8 cellular contexts compared by ENCODE assay signal in genomic region chr2:101341901-101342624, GRCh38. TPM values are rescaled to one million over a fixed set of nuclear protein-coding genes. Genes with fewer than 3 reads are reported as not detected.
DNase-seq lines count a peak whose midpoint lies in the region; ATAC-seq and TF ChIP-seq lines count a peak whose summit lies in the region.

No MANE protein-coding gene starts in this region.

- H3K4me1 ChIP-seq in PC-9 (replicated peaks; ENCODE audit: insufficient read depth) (peaks cover 39% of the 10 kb centered on the region), fibroblast of lung (ENCODE audit: control insufficient read depth, extremely low read depth, insufficient read depth, low read length) (peaks cover 11% of the 10 kb centered on the region)

- no peaks in the 10 kb centered on the region for H3K36me3 Mint-ChIP-seq in activated T-cell treated with anti-CD3 and anti-CD28 coated beads, Interleukin-2, amount 50 U/mL, for 4 hours (ENCODE audit: insufficient read depth)
- no peaks in the 10 kb centered on the region for H3K36me3 Mint-ChIP-seq in nephron (ENCODE audit: low read depth)

- H4K20me1 ChIP-seq in PC-9 (ENCODE audit: insufficient read depth) = no peaks in the 10 kb centered on the region
- H4K20me1 ChIP-seq in fibroblast of lung (ENCODE audit: control insufficient read depth, extremely low read depth, insufficient read depth, low read length) = no peaks in the 10 kb centered on the region

- TF ChIP-seq CTCF in PC-9 (conservative IDR thresholded peaks at IDR 0.05) (peak; percentile 94), fibroblast of lung (conservative IDR thresholded peaks at IDR 0.05 in 1 of 2, IDR thresholded peaks at IDR 0.05 in 1 of 2; ENCODE audit: low read depth in 1 of 2, low read length in 2 of 2) (peak; percentile 64 to 85), nephron (IDR thresholded peaks at IDR 0.05; ENCODE audit: unreplicated experiment in 3 of 3) (peak; percentile 63 to 77 (median 72))

- POLR2A ChIA-PET in PC-9 (lab: Charles Lee; ENCODE audit: unreplicated experiment) = interaction anchor here (0.6 to 1.1 kb wide), 4 partner anchors 45 to 578 kb away, joined by 3 to 6 read pairs (median 4); partner anchors contain the start of gene CREG2

- H3K27ac Mint-ChIP-seq in nephron = no peak overlapping the region
- H3K27ac Mint-ChIP-seq in stimulated activated naive CD8-positive, alpha-beta T cell treated with anti-CD3 and anti-CD28 coated beads, Interleukin-15, amount 100 ng/mL, for 72 hours = no peak overlapping the region

- BruUV-seq in PC-9 (replicated peaks; lab: Mats Ljungman, UMichigan) = no TSS peak

- H3K4me3 Mint-ChIP-seq in activated T-cell treated with anti-CD3 and anti-CD28 coated beads, Interleukin-2, amount 50 U/mL, for 4 hours = no peak overlapping the region
- H3K4me3 Mint-ChIP-seq in nephron = peak overlapping the region in 1 of 3 experiments; percentile 43
- peak overlapping the region in 1 of 2 donors; percentile 30 for H3K4me3 Mint-ChIP-seq in stimulated activated naive CD8-positive, alpha-beta T cell treated with anti-CD3 and anti-CD28 coated beads, Interleukin-15, amount 100 ng/mL, for 72 hours

- no peaks in the 10 kb centered on the region for H3K9me3 Mint-ChIP-seq in activated T-cell treated with anti-CD3 and anti-CD28 coated beads, Interleukin-2, amount 50 U/mL, for 4 hours
- no peaks in the 10 kb centered on the region for H3K9me3 Mint-ChIP-seq in nephron
- no peaks in the 10 kb centered on the region for H3K9me3 Mint-ChIP-seq in stimulated activated naive CD8-positive, alpha-beta T cell treated with anti-CD3 and anti-CD28 coated beads, Interleukin-15, amount 100 ng/mL, for 72 hours

- H3K9me3 ChIP-seq in PC-9 (ENCODE audit: insufficient read depth, low read depth) = no peaks in the 10 kb centered on the region
- H3K9me3 ChIP-seq in fibroblast of lung (ENCODE audit: control insufficient read depth, insufficient read depth, low read depth, low read length) = no peaks in the 10 kb centered on the region

- intact Hi-C loops in PC-9 (cut with micrococcal nuclease; ENCODE audit: unreplicated experiment) = loop anchor here (1.0 to 5.0 kb wide), 4 partner anchors 45 to 745 kb away; partner anchors contain the start of gene CREG2

- H3F3A ChIP-seq in PC-9 (ENCODE audit: insufficient read depth, low read depth) = peaks cover 28% of the 10 kb centered on the region

- H3K36me3 ChIP-seq in PC-9 (ENCODE audit: low read depth) = no peaks in the 10 kb centered on the region
- H3K36me3 ChIP-seq in fibroblast of lung (ENCODE audit: control insufficient read depth, insufficient read depth, low read length) = no peaks in the 10 kb centered on the region

- H2AFZ ChIP-seq in PC-9 (no peak overlapping the region), fibroblast of lung (ENCODE audit: low read length) (no peak overlapping the region)

- H3K27ac ChIP-seq in PC-9 = no peak overlapping the region
- no peak overlapping the region for H3K27ac ChIP-seq in fibroblast of lung (ENCODE audit: insufficient read depth, low read length)

- CTCF ChIA-PET in PC-9 (lab: Charles Lee) = interaction anchor here (0.6 to 1.6 kb wide), 9 partner anchors 12 to 520 kb away, joined by 3 to 13 read pairs (median 3); partner anchors contain the start of gene CREG2

- no peaks in the 10 kb centered on the region for H3K9me2 ChIP-seq in PC-9 (ENCODE audit: insufficient read depth)

- H3K27me3 Mint-ChIP-seq in activated T-cell treated with anti-CD3 and anti-CD28 coated beads, Interleukin-2, amount 50 U/mL, for 4 hours (ENCODE audit: low read depth) = no peaks in the 10 kb centered on the region
- peaks cover 12% of the 10 kb centered on the region for H3K27me3 Mint-ChIP-seq in nephron (ENCODE audit: low read depth)
- H3K27me3 Mint-ChIP-seq in stimulated activated naive CD8-positive, alpha-beta T cell treated with anti-CD3 and anti-CD28 coated beads, Interleukin-15, amount 100 ng/mL, for 72 hours = no peaks in the 10 kb centered on the region

- H3K4me1 Mint-ChIP-seq in activated T-cell treated with anti-CD3 and anti-CD28 coated beads, Interleukin-2, amount 50 U/mL, for 4 hours (ENCODE audit: low read depth) = peaks cover 26% of the 10 kb centered on the region
- H3K4me1 Mint-ChIP-seq in nephron = no peaks in the 10 kb centered on the region
- peaks cover 24% of the 10 kb centered on the region for H3K4me1 Mint-ChIP-seq in stimulated activated naive CD8-positive, alpha-beta T cell treated with anti-CD3 and anti-CD28 coated beads, Interleukin-15, amount 100 ng/mL, for 72 hours

- H3K27me3 ChIP-seq in PC-9 (ENCODE audit: insufficient read depth, low read depth) (no peaks in the 10 kb centered on the region), fibroblast of lung (ENCODE audit: control insufficient read depth, insufficient read depth, low read length) (no peaks in the 10 kb centered on the region)

- no peak overlapping the region for H3K4me2 ChIP-seq in PC-9
- no peak overlapping the region for H3K4me2 ChIP-seq in fibroblast of lung (ENCODE audit: extremely low read depth, insufficient read depth, low read length)

- peak; percentile 73 to 74 for ATAC-seq in activated T-cell treated with anti-CD3 and anti-CD28 coated beads, Interleukin-2, amount 50 U/mL, for 4 hours
- ATAC-seq in stimulated activated naive CD8-positive, alpha-beta T cell treated with anti-CD3 and anti-CD28 coated beads, Interleukin-15, amount 100 ng/mL, for 72 hours = peak; percentile 55
- ATAC-seq in HG03095 (IDR thresholded peaks at IDR 0.05; ENCODE audit: unreplicated experiment) = no peak

- H3K9ac ChIP-seq in fibroblast of lung (ENCODE audit: insufficient read depth, low read length) = no peak overlapping the region

- H3K79me2 ChIP-seq in PC-9 (ENCODE audit: low read depth) = no peaks in the 10 kb centered on the region
- no peaks in the 10 kb centered on the region for H3K79me2 ChIP-seq in fibroblast of lung (ENCODE audit: control insufficient read depth, insufficient read depth, low read length)

- peak; percentile 80 for DNase-seq in COLO668 (lab: John Stamatoyannopoulos, UW; ENCODE audit: unreplicated experiment)
- DNase-seq in HuH-7.5 (ENCODE audit: low spot score) = peak; percentile 69
- DNase-seq in PC-9 = peak in 1 of 2 experiments; percentile 71
- DNase-seq in activated T-cell treated with anti-CD3 and anti-CD28 coated beads, Interleukin-2, amount 50 U/mL, for 4 hours = peak; percentile 75
- peak; percentile 50 to 70 for DNase-seq in fibroblast of lung (ENCODE audit: low read depth in 2 of 2)
- DNase-seq in stimulated activated naive CD8-positive, alpha-beta T cell treated with anti-CD3 and anti-CD28 coated beads, Interleukin-15, amount 100 ng/mL, for 72 hours = peak; percentile 56 to 57

- H3K4me3 ChIP-seq in PC-9 (no peak overlapping the region), fibroblast of lung (replicated peaks in 1 of 4; ENCODE audit: control extremely low read depth in 1 of 4, insufficient read depth in 1 of 4, low read depth in 3 of 4, low read length in 4 of 4) (no peak overlapping the region)

RNA-seq across cellular contexts. Expression of gene RNF149, which starts 33.6 kb away (rescaled TPM):
- total RNA-seq in PC-9 (2021) (58.6 and 71.6 TPM in 2 replicates), fibroblast of lung (44.7 and 49.0 TPM in 2 replicates)
- total RNA-seq in activated T-cell treated with anti-CD3 and anti-CD28 coated beads, Interleukin-2, amount 50 U/mL, for 4 hours = 10 to 100 TPM; 27.3 to 33.3 (median 27.3) TPM
- 22.8 and 29.4 TPM in 2 replicates for polyA plus RNA-seq in fibroblast of lung
- 20.4 and 26.4 TPM in 2 replicates for polyA plus RNA-seq in fibroblast of lung (2012)
- 19.6 and 23.8 TPM in 2 replicates for polyA minus RNA-seq in fibroblast of lung (ENCODE audit: low replicate concordance)

RNA-seq across cellular contexts. Expression of gene CREG2, which starts 45.2 kb away (rescaled TPM):
- 9.0 and 12.3 TPM in 2 replicates for total RNA-seq in PC-9 (2021)
- not detected for total RNA-seq in activated T-cell treated with anti-CD3 and anti-CD28 coated beads, Interleukin-2, amount 50 U/mL, for 4 hours
- total RNA-seq in fibroblast of lung = under 0.01 and 0.50 TPM in 2 replicates
- 0.08 and 0.84 TPM in 2 replicates for polyA plus RNA-seq in fibroblast of lung
- polyA plus RNA-seq in fibroblast of lung (2012) = 0.36 TPM in 1 of 2 replicates, not detected in the other
- polyA minus RNA-seq in fibroblast of lung (ENCODE audit: low replicate concordance) = 0.59 TPM in 1 of 2 replicates, not detected in the other
